Comparison of ENCODE assay signal across 1 cellular context in the genomic region with DNA sequence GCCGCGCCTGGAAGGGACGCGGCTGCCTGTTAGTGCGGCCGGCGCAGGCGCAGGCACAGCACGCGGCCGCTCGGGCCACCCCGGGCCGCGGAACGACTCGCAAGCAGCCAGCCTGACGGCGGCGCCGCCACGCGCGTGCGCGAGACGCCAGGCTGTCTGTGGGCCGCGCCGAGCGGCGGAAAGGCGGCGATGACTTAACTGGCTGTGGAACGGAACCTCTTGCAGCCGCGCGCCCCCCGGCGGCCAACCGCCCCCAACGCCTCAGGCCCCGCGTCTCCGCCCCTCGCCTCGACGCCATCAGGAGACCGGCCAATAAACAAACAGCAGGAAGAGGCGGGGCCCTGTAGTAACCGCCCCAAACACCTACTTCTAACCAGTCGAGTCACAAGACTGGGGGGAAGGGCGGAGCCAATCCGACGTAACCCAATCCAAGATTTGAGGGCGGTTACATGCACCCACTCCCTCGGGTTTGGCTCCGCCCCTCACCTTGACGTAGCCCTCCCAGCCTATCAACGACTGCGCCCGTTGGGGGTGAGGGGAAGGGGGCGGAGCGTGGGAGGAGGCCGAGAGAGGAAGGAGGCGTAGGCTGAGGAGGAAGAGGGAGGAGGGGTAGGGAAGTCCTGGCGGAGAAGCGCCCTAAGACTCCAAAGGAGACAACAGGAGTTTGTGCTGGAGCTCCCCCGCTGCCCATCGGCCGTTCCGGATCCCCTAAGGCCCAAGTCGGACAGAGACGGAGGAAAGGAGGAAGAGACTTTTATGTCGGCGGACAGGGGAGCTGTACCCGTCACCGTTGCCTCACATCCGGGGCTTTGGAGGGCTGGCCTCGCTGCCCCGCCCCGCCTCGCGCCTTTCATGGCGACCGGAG.
TF ChIP-seq lines count a peak whose summit lies in the region.

TSS of gene FBRS (plus strand) at position 566 of the 865 bp plus-strand sequence. CDS start 1,088 bp downstream, outside the sequence.

TF ChIP-seq in HepG2, 621 proteins besides CTCF, POLR2A, EP300 and RAD21 (continued from another document and continues in another):
- TF ChIP-seq, protein P1, sequence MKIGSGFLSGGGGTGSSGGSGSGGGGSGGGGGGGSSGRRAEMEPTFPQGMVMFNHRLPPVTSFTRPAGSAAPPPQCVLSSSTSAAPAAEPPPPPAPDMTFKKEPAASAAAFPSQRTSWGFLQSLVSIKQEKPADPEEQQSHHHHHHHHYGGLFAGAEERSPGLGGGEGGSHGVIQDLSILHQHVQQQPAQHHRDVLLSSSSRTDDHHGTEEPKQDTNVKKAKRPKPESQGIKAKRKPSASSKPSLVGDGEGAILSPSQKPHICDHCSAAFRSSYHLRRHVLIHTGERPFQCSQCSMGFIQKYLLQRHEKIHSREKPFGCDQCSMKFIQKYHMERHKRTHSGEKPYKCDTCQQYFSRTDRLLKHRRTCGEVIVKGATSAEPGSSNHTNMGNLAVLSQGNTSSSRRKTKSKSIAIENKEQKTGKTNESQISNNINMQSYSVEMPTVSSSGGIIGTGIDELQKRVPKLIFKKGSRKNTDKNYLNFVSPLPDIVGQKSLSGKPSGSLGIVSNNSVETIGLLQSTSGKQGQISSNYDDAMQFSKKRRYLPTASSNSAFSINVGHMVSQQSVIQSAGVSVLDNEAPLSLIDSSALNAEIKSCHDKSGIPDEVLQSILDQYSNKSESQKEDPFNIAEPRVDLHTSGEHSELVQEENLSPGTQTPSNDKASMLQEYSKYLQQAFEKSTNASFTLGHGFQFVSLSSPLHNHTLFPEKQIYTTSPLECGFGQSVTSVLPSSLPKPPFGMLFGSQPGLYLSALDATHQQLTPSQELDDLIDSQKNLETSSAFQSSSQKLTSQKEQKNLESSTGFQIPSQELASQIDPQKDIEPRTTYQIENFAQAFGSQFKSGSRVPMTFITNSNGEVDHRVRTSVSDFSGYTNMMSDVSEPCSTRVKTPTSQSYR (CRISPR knock-in tag; IDR thresholded peaks at IDR 0.05; ENCODE audit: borderline replicate concordance) = peak; percentile 78
- TF ChIP-seq SNAPC4 (CRISPR knock-in tag; IDR thresholded peaks at IDR 0.05) (0 out of 2 replicates have a peak, but pooled peaks have one; percentile 80), ZBTB21 (CRISPR knock-in tag; IDR thresholded peaks at IDR 0.05) (no peak), ARID2 (CRISPR knock-in tag; IDR thresholded peaks at IDR 0.05; ENCODE audit: borderline replicate concordance) (no peak), HMG20A (CRISPR knock-in tag; IDR thresholded peaks at IDR 0.05; ENCODE audit: borderline replicate concordance) (no peak), ZBTB7B (CRISPR knock-in tag; IDR thresholded peaks at IDR 0.05) (no peak), FOXA3 (CRISPR knock-in tag; IDR thresholded peaks at IDR 0.05) (peak; percentile 43), ZNF253 (CRISPR knock-in tag; IDR thresholded peaks at IDR 0.05; ENCODE audit: borderline replicate concordance) (no peak), BCLAF1 (IDR thresholded peaks at IDR 0.05) (no peak), KLF11 (CRISPR knock-in tag; IDR thresholded peaks at IDR 0.05) (no peak; the same call in 1 of the 2 replicates), HOXA7 (CRISPR knock-in tag; IDR thresholded peaks at IDR 0.05) (no peak), DNMT1 (CRISPR knock-in tag; IDR thresholded peaks at IDR 0.05) (0 out of 2 replicates have a peak, but pooled peaks have one; percentile 10), ELF1 (CRISPR knock-in tag; IDR thresholded peaks at IDR 0.05) (peak; percentile 79; the same call in 1 of the 2 replicates), FLYWCH1 (CRISPR knock-in tag; IDR thresholded peaks at IDR 0.05) (no peak), MLXIP (CRISPR knock-in tag; IDR thresholded peaks at IDR 0.05; ENCODE audit: borderline replicate concordance) (0 out of 2 replicates have a peak, but pooled peaks have one; percentile 12), ZNF121 (CRISPR knock-in tag; IDR thresholded peaks at IDR 0.05) (no peak), NCOA1 (CRISPR knock-in tag; IDR thresholded peaks at IDR 0.05) (no peak; the same call in 1 of the 2 replicates), TSC22D2 (CRISPR knock-in tag; IDR thresholded peaks at IDR 0.05; ENCODE audit: borderline replicate concordance) (0 out of 2 replicates have a peak, but pooled peaks have one; percentile 24), TOPORS (CRISPR knock-in tag; IDR thresholded peaks at IDR 0.05) (no peak; the same call in 1 of the 2 replicates), SMARCE1 (IDR thresholded peaks at IDR 0.05; ENCODE audit: borderline replicate concordance) (no peak), MLLT10 (CRISPR knock-in tag; IDR thresholded peaks at IDR 0.05) (no peak), PHF5A (CRISPR knock-in tag; IDR thresholded peaks at IDR 0.05; ENCODE audit: low read depth, unreplicated experiment) (peak; percentile 16)
- TF ChIP-seq, protein P2, sequence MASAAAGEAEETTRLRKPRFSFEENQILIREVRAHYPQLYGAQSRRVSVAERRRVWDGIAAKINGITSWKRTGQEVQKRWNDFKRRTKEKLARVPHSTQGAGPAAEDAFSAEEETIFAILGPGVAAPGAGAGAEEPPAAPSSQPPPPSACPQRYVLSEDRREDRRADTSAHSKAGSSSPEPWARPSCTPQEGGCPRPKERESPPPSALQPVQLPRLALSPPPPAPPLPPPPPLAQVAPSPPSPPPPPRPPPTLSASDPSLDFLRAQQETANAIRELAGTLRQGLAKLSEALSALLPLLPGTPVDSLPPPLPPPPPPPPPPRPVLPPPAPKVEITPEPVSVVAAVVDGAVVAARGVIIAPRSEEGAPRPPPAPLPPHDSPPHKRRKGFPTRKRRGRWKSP (CRISPR knock-in tag; IDR thresholded peaks at IDR 0.05) = peak; percentile 87
- TF ChIP-seq, protein P3, sequence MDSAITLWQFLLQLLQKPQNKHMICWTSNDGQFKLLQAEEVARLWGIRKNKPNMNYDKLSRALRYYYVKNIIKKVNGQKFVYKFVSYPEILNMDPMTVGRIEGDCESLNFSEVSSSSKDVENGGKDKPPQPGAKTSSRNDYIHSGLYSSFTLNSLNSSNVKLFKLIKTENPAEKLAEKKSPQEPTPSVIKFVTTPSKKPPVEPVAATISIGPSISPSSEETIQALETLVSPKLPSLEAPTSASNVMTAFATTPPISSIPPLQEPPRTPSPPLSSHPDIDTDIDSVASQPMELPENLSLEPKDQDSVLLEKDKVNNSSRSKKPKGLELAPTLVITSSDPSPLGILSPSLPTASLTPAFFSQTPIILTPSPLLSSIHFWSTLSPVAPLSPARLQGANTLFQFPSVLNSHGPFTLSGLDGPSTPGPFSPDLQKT (CRISPR knock-in tag; IDR thresholded peaks at IDR 0.05; ENCODE audit: borderline replicate concordance) = no peak
- TF ChIP-seq, protein P4, sequence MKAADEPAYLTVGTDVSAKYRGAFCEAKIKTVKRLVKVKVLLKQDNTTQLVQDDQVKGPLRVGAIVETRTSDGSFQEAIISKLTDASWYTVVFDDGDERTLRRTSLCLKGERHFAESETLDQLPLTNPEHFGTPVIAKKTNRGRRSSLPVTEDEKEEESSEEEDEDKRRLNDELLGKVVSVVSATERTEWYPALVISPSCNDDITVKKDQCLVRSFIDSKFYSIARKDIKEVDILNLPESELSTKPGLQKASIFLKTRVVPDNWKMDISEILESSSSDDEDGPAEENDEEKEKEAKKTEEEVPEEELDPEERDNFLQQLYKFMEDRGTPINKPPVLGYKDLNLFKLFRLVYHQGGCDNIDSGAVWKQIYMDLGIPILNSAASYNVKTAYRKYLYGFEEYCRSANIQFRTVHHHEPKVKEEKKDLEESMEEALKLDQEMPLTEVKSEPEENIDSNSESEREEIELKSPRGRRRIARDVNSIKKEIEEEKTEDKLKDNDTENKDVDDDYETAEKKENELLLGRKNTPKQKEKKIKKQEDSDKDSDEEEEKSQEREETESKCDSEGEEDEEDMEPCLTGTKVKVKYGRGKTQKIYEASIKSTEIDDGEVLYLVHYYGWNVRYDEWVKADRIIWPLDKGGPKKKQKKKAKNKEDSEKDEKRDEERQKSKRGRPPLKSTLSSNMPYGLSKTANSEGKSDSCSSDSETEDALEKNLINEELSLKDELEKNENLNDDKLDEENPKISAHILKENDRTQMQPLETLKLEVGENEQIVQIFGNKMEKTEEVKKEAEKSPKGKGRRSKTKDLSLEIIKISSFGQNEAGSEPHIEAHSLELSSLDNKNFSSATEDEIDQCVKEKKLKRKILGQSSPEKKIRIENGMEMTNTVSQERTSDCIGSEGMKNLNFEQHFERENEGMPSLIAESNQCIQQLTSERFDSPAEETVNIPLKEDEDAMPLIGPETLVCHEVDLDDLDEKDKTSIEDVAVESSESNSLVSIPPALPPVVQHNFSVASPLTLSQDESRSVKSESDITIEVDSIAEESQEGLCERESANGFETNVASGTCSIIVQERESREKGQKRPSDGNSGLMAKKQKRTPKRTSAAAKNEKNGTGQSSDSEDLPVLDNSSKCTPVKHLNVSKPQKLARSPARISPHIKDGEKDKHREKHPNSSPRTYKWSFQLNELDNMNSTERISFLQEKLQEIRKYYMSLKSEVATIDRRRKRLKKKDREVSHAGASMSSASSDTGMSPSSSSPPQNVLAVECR (CRISPR knock-in tag; IDR thresholded peaks at IDR 0.05; ENCODE audit: borderline replicate concordance) = peak; percentile 62; the same call in 1 of the 2 replicates
- TF ChIP-seq, protein P5, sequence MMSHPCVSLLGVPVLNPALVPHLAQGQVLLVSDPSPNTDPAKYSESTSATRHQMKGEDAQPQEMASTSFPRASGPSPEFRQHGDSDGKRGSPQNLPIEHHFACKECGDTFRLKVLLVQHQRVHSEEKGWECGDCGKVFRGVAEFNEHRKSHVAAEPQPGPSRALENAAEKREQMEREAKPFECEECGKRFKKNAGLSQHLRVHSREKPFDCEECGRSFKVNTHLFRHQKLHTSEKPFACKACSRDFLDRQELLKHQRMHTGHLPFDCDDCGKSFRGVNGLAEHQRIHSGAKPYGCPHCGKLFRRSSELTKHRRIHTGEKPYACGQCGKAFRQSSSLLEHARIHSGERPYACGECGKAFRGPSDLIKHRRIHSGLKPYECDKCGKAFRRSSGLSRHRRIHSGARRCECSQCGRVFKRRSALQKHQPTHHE (CRISPR knock-in tag; IDR thresholded peaks at IDR 0.05; ENCODE audit: borderline replicate concordance) = peak; percentile 82
